In genomic region chr1:11784993-11785769, GRCh38 we compare ENCODE assay signal across 8 cellular contexts. TPM values are rescaled to one million over a fixed set of nuclear protein-coding genes. Genes with fewer than 3 reads are reported as not detected.
DNase-seq lines count a peak whose midpoint lies in the region; ATAC-seq and TF ChIP-seq lines count a peak whose summit lies in the region.

No MANE protein-coding gene starts in this region.

- intact Hi-C loops in OCI-LY7 (cut with micrococcal nuclease; ENCODE audit: unreplicated experiment) (no loop called here), adrenal gland (cut with DNase I) (no loop called here), left ventricle myocardium superior (cut with micrococcal nuclease) (no loop called here), posterior vena cava (cut with DNase I) (loop anchor here in 1 of 2 donors (10.0 kb wide), 1 partner anchor 50 kb away; the partner anchor contains the start of gene AGTRAP)

- POLR2A ChIA-PET in OCI-LY7 (lab: Charles Lee) = interaction anchor here (1.5 kb wide), 1 partner anchor 18 kb away, joined by 5 read pairs; no protein-coding TSS in a partner anchor

- TF ChIP-seq CTCF in BE2C (IDR thresholded peaks at IDR 0.05; ENCODE audit: low read depth, low read length) (peak; percentile 66), GM20000 (IDR thresholded peaks at IDR 0.05; ENCODE audit: extremely low read depth, missing control alignments) (peak; percentile 95), OCI-LY7 (conservative IDR thresholded peaks at IDR 0.05; ENCODE audit: low read length) (peak; percentile 89), adrenal gland (IDR thresholded peaks at IDR 0.05) (peak; percentile 75 to 86 (median 78))

- no peak for TF ChIP-seq POLR2A in adrenal gland (IDR thresholded peaks at IDR 0.05)

- H3K27me3 ChIP-seq in BE2C (no peaks in the 10 kb centered on the region), adrenal gland (no peaks in the 10 kb centered on the region)

- H3K79me2 ChIP-seq in OCI-LY7 (ENCODE audit: insufficient read depth, low read depth, low read length) = no peaks in the 10 kb centered on the region

- H3K4me3 ChIP-seq in BE2C (ENCODE audit: low read depth, low read length) (no peak overlapping the region), OCI-LY7 (ENCODE audit: low read depth, low read length, poor library complexity, severe bottlenecking) (peak overlapping the region; percentile 34), adrenal gland (peak overlapping the region in 1 of 4 donors; percentile 42)

- DNase-seq in BE2C (peak; percentile 57), GM20000 (ENCODE audit: low spot score) (peak; percentile 85), OCI-LY7 (ENCODE audit: low spot score) (peak; percentile 69), adrenal gland (peak; percentile 69 to 84 (median 77)), left ventricle myocardium superior (peak; percentile 87), posterior vena cava (ENCODE audit: low spot score) (peak; percentile 90), MV-4-11 (lab: John Stamatoyannopoulos, UW) (no peak), NCI-H1105 (lab: John Stamatoyannopoulos, UW) (no peak)

- no peaks in the 10 kb centered on the region for H4K20me1 ChIP-seq in OCI-LY7 (ENCODE audit: insufficient read depth, low read length)

- H3K4me1 ChIP-seq in BE2C (no peaks in the 10 kb centered on the region), OCI-LY7 (ENCODE audit: insufficient read depth, low read length, poor library complexity, severe bottlenecking) (peaks cover 33% of the 10 kb centered on the region), adrenal gland (replicated peaks in 1 of 2) (peaks cover 33 to 60% of the 10 kb centered on the region in 2 donors)

- H3K36me3 ChIP-seq in BE2C (no peaks in the 10 kb centered on the region), OCI-LY7 (ENCODE audit: insufficient read depth, low read length) (no peaks in the 10 kb centered on the region), adrenal gland (replicated peaks in 1 of 2) (peaks cover 0 to 11% of the 10 kb centered on the region in 2 donors)

- H3K9me3 ChIP-seq in BE2C = no peaks in the 10 kb centered on the region
- H3K9me3 ChIP-seq in OCI-LY7 (ENCODE audit: low read length) = no peaks in the 10 kb centered on the region
- no peaks in the 10 kb centered on the region for H3K9me3 ChIP-seq in adrenal gland (replicated peaks in 1 of 3)

- peak; percentile 52 for ATAC-seq in left ventricle myocardium superior

- no TSS peak for BruUV-seq in OCI-LY7 (replicated peaks; lab: Mats Ljungman, UMichigan)

- CTCF ChIA-PET in OCI-LY7 (lab: Charles Lee; ENCODE audit: unreplicated experiment) = no interaction called here

- 4 to 15% (median 8%) methylated on average over 7 to 30 of the region's 30 CpGs for WGBS in adrenal gland, 4 donors

- H3K27ac ChIP-seq in OCI-LY7 (ENCODE audit: low read depth, low read length, poor library complexity, severe bottlenecking) (peak overlapping the region; percentile 56), adrenal gland (peak overlapping the region in 2 of 5 donors; percentile 50 to 64)

- H3K9me2 ChIP-seq in OCI-LY7 (ENCODE audit: insufficient read depth, low read length) = no peaks in the 10 kb centered on the region

- H3K4me2 ChIP-seq in OCI-LY7 (ENCODE audit: low read length) = peak overlapping the region; percentile 55

- peak overlapping the region; percentile 79 for H2AFZ ChIP-seq in OCI-LY7 (ENCODE audit: low read length)

RNA-seq across cellular contexts. Expression of gene MTHFR, which starts 20.6 kb away (rescaled TPM):
- polyA plus RNA-seq in BE2C (2012; ENCODE audit: insufficient read depth, insufficient read length, low read depth) = 12.7 TPM
- 31.3 and 31.6 TPM in 2 replicates for total RNA-seq in OCI-LY7 (2014; rRNA removed; shearing (Covaris generic))
- total RNA-seq in OCI-LY7 (2022) = 54.6 and 58.0 TPM in 2 replicates
- 10 to 100 TPM; 20.0 to 82.4 (median 33.7) TPM for total RNA-seq in adrenal gland
- polyA plus RNA-seq in adrenal gland = 10 to 100 TPM in 2 of 3 donors, 1 to 10 TPM in 1; 8.1 to 26.4 (median 15.6) TPM
- 37.9 TPM for total RNA-seq in left ventricle myocardium superior
- total RNA-seq in posterior vena cava = 10 to 100 TPM; 31.0 to 31.7 TPM

RNA-seq across cellular contexts. Expression of gene CLCN6, which starts 20.8 kb away (rescaled TPM):
- 10.9 TPM for polyA plus RNA-seq in BE2C (2012; ENCODE audit: insufficient read depth, insufficient read length, low read depth)
- 16.1 and 19.7 TPM in 2 replicates for total RNA-seq in OCI-LY7 (2014; rRNA removed; shearing (Covaris generic))
- total RNA-seq in OCI-LY7 (2022) (51.3 and 65.8 TPM in 2 replicates), adrenal gland (10 to 100 TPM; 12.0 to 29.2 (median 24.7) TPM), left ventricle myocardium superior (15.4 TPM), posterior vena cava (10 to 100 TPM; 16.8 to 16.9 TPM)
- 10 to 100 TPM; 17.8 to 28.2 (median 22.8) TPM for polyA plus RNA-seq in adrenal gland

RNA-seq across cellular contexts. Expression of gene C1orf167, which starts 23.2 kb away (rescaled TPM):
- 2.3 TPM for polyA plus RNA-seq in BE2C (2012; ENCODE audit: insufficient read depth, insufficient read length, low read depth)
- 4.2 and 8.0 TPM in 2 replicates for total RNA-seq in OCI-LY7 (2014; rRNA removed; shearing (Covaris generic))
- 1.7 and 3.9 TPM in 2 replicates for total RNA-seq in OCI-LY7 (2022)
- total RNA-seq in adrenal gland = 1 to 10 TPM in 5 of 8 donors, under 1 TPM in 2, not detected in 1; 0.32 to 4.7 (median 3.2) TPM
- 10 to 100 TPM in 1 of 3 donors, 1 to 10 TPM in 1, not detected in 1; 8.8 to 13.2 TPM for polyA plus RNA-seq in adrenal gland
- 2.1 TPM for total RNA-seq in left ventricle myocardium superior
- total RNA-seq in posterior vena cava = 1 to 10 TPM; 2.1 to 2.3 TPM

RNA-seq across cellular contexts. Expression of gene AGTRAP, which starts 49.2 kb away (rescaled TPM):
- 8.3 TPM for polyA plus RNA-seq in BE2C (2012; ENCODE audit: insufficient read depth, insufficient read length, low read depth)
- total RNA-seq in OCI-LY7 (2014; rRNA removed; shearing (Covaris generic)) = 20.5 and 40.0 TPM in 2 replicates
- total RNA-seq in OCI-LY7 (2022) (34.7 and 36.1 TPM in 2 replicates), adrenal gland (100 to 1,000 TPM in 1 of 8 donors, 10 to 100 TPM in 7; 33.7 to 104 (median 46.6) TPM), left ventricle myocardium superior (13.4 TPM), posterior vena cava (10 to 100 TPM; 35.1 to 39.1 TPM)
- 10 to 100 TPM; 23.4 to 57.0 (median 31.3) TPM for polyA plus RNA-seq in adrenal gland

Comparison
In these comparisons a context has a peak if more than half of its experiments do, and no peak if none do; other contexts are left out.
1. DNase-seq: peak in BE2C (single experiment), GM20000 (single experiment), OCI-LY7 (single experiment), adrenal gland (7 of 7), left ventricle myocardium superior (single experiment) and posterior vena cava (single experiment); none in MV-4-11 (single experiment) and NCI-H1105 (single experiment).
2. Peak in every context shown above with its lines, with median percentiles within 50 percentile points of each other: CTCF ChIP-seq.